In the genomic region with DNA sequence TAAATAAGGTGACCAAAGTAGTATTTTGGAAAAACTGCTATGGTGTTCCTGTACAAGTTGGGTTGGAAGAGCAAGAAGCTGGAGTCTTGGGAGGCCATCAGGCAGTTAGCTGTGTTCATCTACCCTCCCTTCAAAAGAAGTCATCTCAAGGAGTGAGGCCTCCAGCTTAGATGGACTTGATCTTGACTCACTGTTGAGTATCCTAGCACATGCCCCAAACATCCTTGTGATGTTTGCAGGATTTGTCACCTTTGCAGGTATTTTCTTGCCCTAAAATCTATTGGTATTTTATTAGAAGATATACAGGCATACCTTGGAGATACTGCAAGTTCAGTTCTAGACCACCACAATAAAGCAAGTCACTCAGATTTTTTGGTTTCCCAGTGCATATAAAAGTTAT, we compare ENCODE assay signal across 19 cellular contexts.
"Had no signal": no experiment of that assay in that cellular context is flagged by ENCODE, and none has a peak within 500 bp of the region (broad histone marks: within the 10 kb centered on the region; RNA-seq: fewer than 3 reads in every experiment).

No MANE protein-coding gene starts in this region.

- DNase-seq: dermis blood vessel endothelial cell; dorsolateral prefrontal cortex; effector CD4-positive, alpha-beta T cell; effector memory CD4-positive, alpha-beta T cell; foreskin melanocyte; gastrocnemius medialis; glutamatergic neuron; hypothalamus; immature natural killer cell; left cardiac atrium; left lung; lower lobe of right lung; mesendoderm; midbrain; naive thymus-derived CD4-positive, alpha-beta T cell had no signal

- ATAC-seq: gastrocnemius medialis; left cardiac atrium; left lung; lower lobe of right lung; naive thymus-derived CD4-positive, alpha-beta T cell had no signal

- H3K79me2 ChIP-seq: hepatocyte had no signal

- H3K4me3 ChIP-seq: coronary artery, dorsolateral prefrontal cortex, esophagus muscularis mucosa, gastrocnemius medialis, heart left ventricle, hepatocyte, left lung, lower lobe of right lung had no signal

- H3K27ac ChIP-seq: coronary artery, dorsolateral prefrontal cortex, esophagus muscularis mucosa, gastrocnemius medialis, heart left ventricle, hepatocyte, left lung, lower lobe of right lung had no signal

- H3K9me3 ChIP-seq: esophagus muscularis mucosa, gastrocnemius medialis, left lung, lower lobe of right lung had no signal

- H3K27me3 ChIP-seq: dorsolateral prefrontal cortex, esophagus muscularis mucosa, gastrocnemius medialis, heart left ventricle, hepatocyte, left lung had no signal

- H2AFZ ChIP-seq: hepatocyte had no signal

- H3K4me2 ChIP-seq: hepatocyte had no signal

- H3K4me1 ChIP-seq: esophagus muscularis mucosa, left lung, lower lobe of right lung had no signal
